23 cellular contexts compared by ENCODE assay signal in genomic region chr5:40368200-40368599, GRCh38.
A peak's percentile ranks its signal among the peaks of the same experiment; 100 is the strongest.
DNase-seq lines count a peak whose midpoint lies in the region; ATAC-seq, FAIRE-seq and TF ChIP-seq lines count a peak whose summit lies in the region.
"Had no signal": no experiment of that assay in that cellular context is flagged by ENCODE, and none has a peak within 500 bp of the region (broad histone marks: within the 10 kb centered on the region; RNA-seq: fewer than 3 reads in every experiment).

No MANE protein-coding gene starts in this region.

- no peak overlapping the region for H3K23ac ChIP-seq in H1 (ENCODE audit: insufficient read length)

- H3K79me1 ChIP-seq in H1 (ENCODE audit: low read depth, low read length), result no peaks in the 10 kb centered on the region

- POLR2A ChIA-PET in H1 (lab: Charles Lee; ENCODE audit: partially characterized antibody), result no interaction called here

- no peak overlapping the region for H2BK5ac ChIP-seq in H1 (ENCODE audit: low read depth, low read length)

- H3K4me1 ChIP-seq in H1 (replicated peaks in 1 of 4; ENCODE audit: control insufficient read depth in 3 of 4, insufficient read depth in 4 of 4, low read length in 3 of 4), result no peaks in the 10 kb centered on the region
- H3K4me1 ChIP-seq: A549, Caco-2 had no signal

- H4K8ac ChIP-seq in H1 (ENCODE audit: extremely low read depth, insufficient read depth, low read length), result peak overlapping the region; percentile 51; the same call in 1 of the 2 replicates

- no peak overlapping the region for H4K5ac ChIP-seq in H1 (ENCODE audit: insufficient read length, low read depth, low read length)

- H3K4me3 ChIP-seq in H1 (ENCODE audit: extremely low read depth in 1 of 4, insufficient read depth in 2 of 4, low read depth in 3 of 4, low read length in 4 of 4), result no peak overlapping the region
- H3K4me3 ChIP-seq: A549; BLaER1 treated with 17β-estradiol and CSF1 and Interleukin-3, amounts not matched to agents 10 nM and 100 nM had no signal

- no peaks in the 10 kb centered on the region for H3K79me2 ChIP-seq in H1 (ENCODE audit: control insufficient read depth in 1 of 2, insufficient read depth in 2 of 2, low read length in 2 of 2)

- H3K18ac ChIP-seq in H1 (ENCODE audit: extremely low read depth, low read length), result no peak overlapping the region

- H3K27ac ChIP-seq in H1 (ENCODE audit: low read depth, low read length), result no peak overlapping the region
- H3K27ac ChIP-seq: 22Rv1, A549, C4-2B had no signal

- no peak overlapping the region for H2BK12ac ChIP-seq in H1 (ENCODE audit: low read depth, low read length)

- H3K36me3 ChIP-seq in H1 (ENCODE audit: control insufficient read depth in 2 of 4, insufficient read depth in 4 of 4, low read length in 3 of 4), result no peaks in the 10 kb centered on the region
- H3K36me3 ChIP-seq: BLaER1 treated with 17β-estradiol and CSF1 and Interleukin-3, amounts not matched to agents 10 nM and 100 nM had no signal

- no peak overlapping the region for H3K4me2 ChIP-seq in H1 (ENCODE audit: insufficient read depth in 1 of 2, low read depth in 2 of 2, low read length in 2 of 2)
- H3K4me2 ChIP-seq: A549 had no signal

- no peak overlapping the region for H3K4me3 Mint-ChIP-seq in activated naive CD4-positive, alpha-beta T cell treated with anti-CD3 and anti-CD28 coated beads, Interleukin-2, amount 50 U/mL, for 24 hours
- no peak overlapping the region for H3K4me3 Mint-ChIP-seq in activated T-helper 17 cell treated with anti-CD3 and anti-CD28 coated beads, Interleukin-2, amount 50 U/mL, for 72 hours
- no peak overlapping the region for H3K4me3 Mint-ChIP-seq in chondrocyte (ENCODE audit: unreplicated experiment)
- H3K4me3 Mint-ChIP-seq: B cell; CD4-positive, alpha-beta T cell; CD8-positive, alpha-beta T cell had no signal

- peaks cover 3% of the 10 kb centered on the region for H3K36me3 Mint-ChIP-seq in activated naive CD4-positive, alpha-beta T cell treated with anti-CD3 and anti-CD28 coated beads, Interleukin-2, amount 50 U/mL, for 24 hours
- no peaks in the 10 kb centered on the region for H3K36me3 Mint-ChIP-seq in activated T-helper 17 cell treated with anti-CD3 and anti-CD28 coated beads, Interleukin-2, amount 50 U/mL, for 72 hours (ENCODE audit: low read depth)
- H3K36me3 Mint-ChIP-seq in chondrocyte (ENCODE audit: low read depth), result peaks cover 2% of the 10 kb centered on the region
- H3K36me3 Mint-ChIP-seq: CD8-positive, alpha-beta T cell had no signal

- no peak overlapping the region for H3K14ac ChIP-seq in H1 (ENCODE audit: insufficient read length)

- no peak overlapping the region for H4K91ac ChIP-seq in H1 (replicated peaks; ENCODE audit: insufficient read length, low read length)

- no peaks in the 10 kb centered on the region for H3K27me3 Mint-ChIP-seq in activated naive CD4-positive, alpha-beta T cell treated with anti-CD3 and anti-CD28 coated beads, Interleukin-2, amount 50 U/mL, for 24 hours
- H3K27me3 Mint-ChIP-seq in activated T-helper 17 cell treated with anti-CD3 and anti-CD28 coated beads, Interleukin-2, amount 50 U/mL, for 72 hours, result no peaks in the 10 kb centered on the region
- H3K27me3 Mint-ChIP-seq in chondrocyte (ENCODE audit: low read depth), result no peaks in the 10 kb centered on the region
- H3K27me3 Mint-ChIP-seq: B cell; CD4-positive, alpha-beta T cell had no signal

- TF ChIP-seq RAD21 in H1 (IDR thresholded peaks at IDR 0.05 in 1 of 2, conservative IDR thresholded peaks at IDR 0.05 in 1 of 2; ENCODE audit: low read depth in 2 of 2, low read length in 2 of 2), result no peak

- peaks cover 35% of the 10 kb centered on the region for H3K4me1 Mint-ChIP-seq in activated naive CD4-positive, alpha-beta T cell treated with anti-CD3 and anti-CD28 coated beads, Interleukin-2, amount 50 U/mL, for 24 hours
- H3K4me1 Mint-ChIP-seq in activated T-helper 17 cell treated with anti-CD3 and anti-CD28 coated beads, Interleukin-2, amount 50 U/mL, for 72 hours, result peaks cover 5% of the 10 kb centered on the region
- H3K4me1 Mint-ChIP-seq in chondrocyte (ENCODE audit: low read depth), result no peaks in the 10 kb centered on the region

- no peak overlapping the region for H2BK20ac ChIP-seq in H1 (ENCODE audit: low read length)

- no peak overlapping the region for H3K4ac ChIP-seq in H1 (replicated peaks; ENCODE audit: insufficient read length, low read depth, low read length)

- TF ChIP-seq CTCF in chondrocyte (IDR thresholded peaks at IDR 0.05) (no peak), H1 (IDR thresholded peaks at IDR 0.05; ENCODE audit: control extremely low read depth in 1 of 3, insufficient read depth in 1 of 3, low read depth in 1 of 3, low read length in 3 of 3) (no peak)

- peaks cover 12% of the 10 kb centered on the region for H3K9me3 Mint-ChIP-seq in activated naive CD4-positive, alpha-beta T cell treated with anti-CD3 and anti-CD28 coated beads, Interleukin-2, amount 50 U/mL, for 24 hours
- peaks cover 13% of the 10 kb centered on the region for H3K9me3 Mint-ChIP-seq in activated T-helper 17 cell treated with anti-CD3 and anti-CD28 coated beads, Interleukin-2, amount 50 U/mL, for 72 hours
- H3K9me3 Mint-ChIP-seq in chondrocyte (ENCODE audit: low read depth), result peaks cover 12% of the 10 kb centered on the region

- no peaks in the 10 kb centered on the region for H3K23me2 ChIP-seq in H1 (ENCODE audit: low read depth, low read length)

- no peak overlapping the region for H2AK5ac ChIP-seq in H1 (ENCODE audit: low read depth, low read length)

- TF ChIP-seq EP300 in H1 (IDR thresholded peaks at IDR 0.05; ENCODE audit: borderline replicate concordance in 1 of 2, low read depth in 2 of 2, low read length in 2 of 2), result no peak

- no peak for ATAC-seq in activated T-helper 17 cell treated with anti-CD3 and anti-CD28 coated beads, Interleukin-2, amount 50 U/mL, for 72 hours (replicated peaks)
- ATAC-seq in GM21447 (IDR thresholded peaks at IDR 0.05; ENCODE audit: unreplicated experiment), result no peak
- ATAC-seq: A549; CD8-positive, alpha-beta T cell had no signal

- H2BK15ac ChIP-seq in H1 (ENCODE audit: low read length), result no peak overlapping the region

- no peak for TF ChIP-seq POLR2A in H1 (IDR thresholded peaks at IDR 0.05; ENCODE audit: control extremely low read depth in 1 of 2, low read depth in 2 of 2, low read length in 2 of 2)

- peak overlapping the region; percentile 46 for H3K27ac Mint-ChIP-seq in activated naive CD4-positive, alpha-beta T cell treated with anti-CD3 and anti-CD28 coated beads, Interleukin-2, amount 50 U/mL, for 24 hours
- H3K27ac Mint-ChIP-seq in activated T-helper 17 cell treated with anti-CD3 and anti-CD28 coated beads, Interleukin-2, amount 50 U/mL, for 72 hours, result peak overlapping the region; percentile 12
- no peak overlapping the region for H3K27ac Mint-ChIP-seq in chondrocyte (ENCODE audit: unreplicated experiment)

- H3K9ac ChIP-seq in H1 (replicated peaks in 1 of 4; ENCODE audit: extremely low read depth in 1 of 4, low read depth in 3 of 4, low read length in 3 of 4), result no peak overlapping the region
- H3K9ac ChIP-seq: BLaER1 treated with 17β-estradiol and CSF1 and Interleukin-3, amounts not matched to agents 10 nM and 100 nM had no signal

- no peak overlapping the region for H2BK120ac ChIP-seq in H1 (replicated peaks; ENCODE audit: low read depth, low read length)

- H4K20me1 ChIP-seq in H1 (replicated peaks in 1 of 2; ENCODE audit: control insufficient read depth in 1 of 2, insufficient read depth in 2 of 2, low read length in 2 of 2), result no peaks in the 10 kb centered on the region
- H4K20me1 ChIP-seq: BLaER1 treated with 17β-estradiol and CSF1 and Interleukin-3, amounts not matched to agents 10 nM and 100 nM had no signal

- H3K56ac ChIP-seq in H1 (replicated peaks; ENCODE audit: insufficient read length, low read depth, low read length), result no peak overlapping the region

- no peak overlapping the region for H2AFZ ChIP-seq in H1 (ENCODE audit: low read length)

- CTCF ChIA-PET in H1 (lab: Charles Lee; ENCODE audit: partially characterized antibody), result no interaction called here

- 96% methylated on average over 5 of the region's 5 CpGs; no CpG with 5 or more reads in 1 of the 2 experiments for WGBS in H1 (ENCODE audit: extremely low coverage in 1 of 2, insufficient coverage in 1 of 2, insufficient read length in 1 of 2, insufficient replicate concordance in 2 of 2, low coverage in 1 of 2, low lambda C conversion rate in 2 of 2, missing lambda C conversion rate in 1 of 2), 2 experiments

- no peak for FAIRE-seq in H1 (lab: Jason Lieb, UNC)
- FAIRE-seq: A549, D721Med, G401.6, GM12891 had no signal

- no peak for DNase-seq in activated naive CD4-positive, alpha-beta T cell treated with Interleukin-2 at 50 U/mL for 16 hours
- DNase-seq in chondrocyte (ENCODE audit: low spot score) (peak; percentile 59), H1 (ENCODE audit: low read depth in 1 of 2, low spot score in 2 of 2) (no peak), NCI-H69 (lab: John Stamatoyannopoulos, UW) (no peak), cerebellum (ENCODE audit: low spot score) (no peak)
- DNase-seq: AML-193; Caco-2; Calu3; CD4-positive, alpha-beta T cell; CD8-positive, alpha-beta T cell; DMS79 treated with DMSO at 0.1 percent for 48 hours; GF-D8 had no signal

- H3K27me3 ChIP-seq in H1 (replicated peaks in 1 of 4; ENCODE audit: control insufficient read depth in 3 of 4, extremely low read depth in 1 of 4, insufficient read depth in 3 of 4, low read length in 3 of 4), result no peaks in the 10 kb centered on the region
- H3K27me3 ChIP-seq: BLaER1 treated with 17β-estradiol and CSF1 and Interleukin-3, amounts not matched to agents 10 nM and 100 nM had no signal

- H3K9me3 ChIP-seq in H1 (ENCODE audit: insufficient read depth in 2 of 2, low read depth in 1 of 2, low read length in 1 of 2), result peaks cover 0 to 2% of the 10 kb centered on the region in 2 experiments; a peak in 1 of 4 replicates
- H3K9me3 ChIP-seq: A549, Caco-2 had no signal

TF ChIP-seq in H1, 55 proteins besides CTCF, POLR2A, EP300 and RAD21:
- TF ChIP-seq SUZ12 (IDR thresholded peaks at IDR 0.05; ENCODE audit: low read length) (no peak), E2F6 (IDR thresholded peaks at IDR 0.05) (no peak), RNF2 (IDR thresholded peaks at IDR 0.05; ENCODE audit: borderline replicate concordance, low read depth, low read length, missing control alignments, poor library complexity, severe bottlenecking) (no peak)
